In genomic region chr18:48575658-48576453, GRCh38 we compare ENCODE assay signal across 20 cellular contexts. TPM values are rescaled to one million over a fixed set of nuclear protein-coding genes. Genes with fewer than 3 reads are reported as not detected.
DNase-seq lines count a peak whose midpoint lies in the region; ATAC-seq and TF ChIP-seq lines count a peak whose summit lies in the region.
"Had no signal": no experiment of that assay in that cellular context is flagged by ENCODE, and none has a peak within 500 bp of the region (broad histone marks: within the 10 kb centered on the region; RNA-seq: fewer than 3 reads in every experiment).

No MANE protein-coding gene starts in this region.

- no peak overlapping the region for H3K4me3 ChIP-seq in osteoblast (ENCODE audit: insufficient read depth, low read length)
- H3K4me3 ChIP-seq in tibial nerve, result no peak overlapping the region
- H3K4me3 ChIP-seq: hepatocyte, left ventricle myocardium inferior, right atrium auricular region had no signal

- H3K9me3 Mint-ChIP-seq in brain, result peaks cover 8 to 19% (median 15%) of the 10 kb centered on the region in 5 experiments

- peaks cover 51% of the 10 kb centered on the region for H3K36me3 Mint-ChIP-seq in brain
- H3K36me3 Mint-ChIP-seq: naive B cell had no signal

- peak in 1 of 2 donors; percentile 29 for TF ChIP-seq EP300 in tibial nerve (IDR thresholded peaks at IDR 0.05)

- no peak for TF ChIP-seq CTCF in brain (conservative IDR thresholded peaks at IDR 0.05)
- no peak for TF ChIP-seq CTCF in osteoblast (IDR thresholded peaks at IDR 0.05; ENCODE audit: extremely low read depth, low read depth, low read length)
- no peak for TF ChIP-seq CTCF in tibial nerve (IDR thresholded peaks at IDR 0.05)

- ATAC-seq in GM19328 (IDR thresholded peaks at IDR 0.05; ENCODE audit: unreplicated experiment) (no peak), HG03196 (IDR thresholded peaks at IDR 0.05; ENCODE audit: unreplicated experiment) (no peak), GM21447 (IDR thresholded peaks at IDR 0.05; ENCODE audit: unreplicated experiment) (no peak)

- peaks cover 66% of the 10 kb centered on the region for H3K4me1 Mint-ChIP-seq in brain
- H3K4me1 Mint-ChIP-seq: B cell, naive B cell had no signal

- H3K36me3 ChIP-seq in osteoblast (ENCODE audit: insufficient read depth, low read length), result peaks cover 6% of the 10 kb centered on the region
- H3K36me3 ChIP-seq in tibial nerve, result peaks cover 0 to 5% (median 0%) of the 10 kb centered on the region in 3 donors

- H4K20me1 ChIP-seq in osteoblast (ENCODE audit: insufficient read depth, low read length), result peaks cover 97% of the 10 kb centered on the region

- H3K27me3 Mint-ChIP-seq in brain, result no peaks in the 10 kb centered on the region
- H3K27me3 Mint-ChIP-seq: B cell, naive B cell had no signal

- peak overlapping the region; percentile 3 for H3K4me2 ChIP-seq in osteoblast (ENCODE audit: insufficient read depth, low read length)
- H3K4me2 ChIP-seq: hepatocyte had no signal

- H3K9me3 ChIP-seq in osteoblast (ENCODE audit: low read depth, low read length), result no peaks in the 10 kb centered on the region
- peaks cover 0 to 3% (median 0%) of the 10 kb centered on the region in 4 donors for H3K9me3 ChIP-seq in tibial nerve
- H3K9me3 ChIP-seq: left ventricle myocardium inferior, right atrium auricular region had no signal

- H3K4me3 Mint-ChIP-seq in brain, result no peak overlapping the region
- H3K4me3 Mint-ChIP-seq: B cell, naive B cell had no signal

- WGBS in tibial nerve, 2 donors, result 35 to 37% methylated on average over 15 to 22 of the region's 24 CpGs

- H3K27me3 ChIP-seq in osteoblast (ENCODE audit: insufficient read depth, low read length) (no peaks in the 10 kb centered on the region), tibial nerve (no peaks in the 10 kb centered on the region)
- H3K27me3 ChIP-seq: hepatocyte, right atrium auricular region had no signal

- H3K4me1 ChIP-seq in osteoblast (ENCODE audit: insufficient read depth, low read length) (peaks cover 25% of the 10 kb centered on the region), tibial nerve (peaks cover 0 to 45% (median 10%) of the 10 kb centered on the region in 4 donors)

- H2AFZ ChIP-seq in osteoblast (ENCODE audit: low read length), result no peak overlapping the region
- H2AFZ ChIP-seq: hepatocyte had no signal

- TF ChIP-seq POLR2A in tibial nerve (IDR thresholded peaks at IDR 0.05), result no peak

- DNase-seq in inferior parietal cortex (ENCODE audit: extremely low spot score) (peak; percentile 72), osteoblast (ENCODE audit: insufficient read length, low spot score, missing footprints) (no peak), tibial nerve (ENCODE audit: low spot score in 2 of 2) (peak in 1 of 2 donors; percentile 14), HUDEP-2 (lab: John Stamatoyannopoulos, UW; ENCODE audit: unreplicated experiment in 76 of 76) (no peak)
- DNase-seq: amniotic stem cell; Calu3; HCEC 1CT; left ventricle myocardium inferior; naive B cell; NCI-H1436; NCI-H226; NK-92 treated with Interleukin-12 subunit alpha and Interleukin-12 subunit beta, amount 100 ng/mL, for 24 hours; stimulated activated CD4-positive, alpha-beta T cell treated with anti-CD3 and anti-CD28 coated beads, Interleukin-1b, Interleukin-23, amount 100 ng/mL, for 48 hours had no signal

- H3K27ac ChIP-seq in osteoblast (ENCODE audit: low read depth, low read length), result no peak overlapping the region
- H3K27ac ChIP-seq in tibial nerve, result peak overlapping the region in 3 of 4 donors; percentile 30 to 73 (median 68)
- H3K27ac ChIP-seq: hepatocyte, left ventricle myocardium inferior, right atrium auricular region had no signal

- peak overlapping the region; percentile 20 to 88 (median 40) for H3K27ac Mint-ChIP-seq in brain
- H3K27ac Mint-ChIP-seq: B cell had no signal

- peaks cover 94% of the 10 kb centered on the region for H3K79me2 ChIP-seq in osteoblast (ENCODE audit: insufficient read depth, low read length)

RNA-seq across cellular contexts. Expression of gene CTIF, which starts 37.0 kb away (rescaled TPM):
- polyA plus RNA-seq in brain (ENCODE audit: insufficient read depth, low read depth, low replicate concordance), result 66.2 TPM
- total RNA-seq in osteoblast, result 58.6 and 65.9 TPM in 2 replicates
- 100 to 1,000 TPM in 1 of 4 donors, 10 to 100 TPM in 3; 72.2 to 137 (median 86.5) TPM for total RNA-seq in tibial nerve
